In genomic region chr5:52791366-52791765, GRCh38 we compare ENCODE assay signal across 1 cellular context.
A peak's percentile ranks its signal among the peaks of the same experiment; 100 is the strongest.
TF ChIP-seq lines count a peak whose summit lies in the region.

No MANE protein-coding gene starts in this region.

TF ChIP-seq in HepG2, 621 proteins besides CTCF, POLR2A, EP300 and RAD21:
- TF ChIP-seq GATAD2A (CRISPR knock-in tag; IDR thresholded peaks at IDR 0.05) (peak; percentile 37; the same call in 1 of the 2 replicates), POGK (CRISPR knock-in tag; conservative IDR thresholded peaks at IDR 0.05) (no peak), ZMYM4 (CRISPR knock-in tag; IDR thresholded peaks at IDR 0.05) (peak; percentile 78), SOX13 (IDR thresholded peaks at IDR 0.05) (no peak), SOX13 (CRISPR knock-in tag; conservative IDR thresholded peaks at IDR 0.05 in 1 of 2, IDR thresholded peaks at IDR 0.05 in 1 of 2) (peak in 1 of 2 experiments; percentile 71; a peak in 2 of 4 replicates), THAP8 (CRISPR knock-in tag; IDR thresholded peaks at IDR 0.05; ENCODE audit: borderline replicate concordance) (no peak), RNF219 (CRISPR knock-in tag; IDR thresholded peaks at IDR 0.05) (no peak), ZNF577 (CRISPR knock-in tag; IDR thresholded peaks at IDR 0.05; ENCODE audit: borderline replicate concordance, low read depth) (no peak), POLR2AphosphoS5 (IDR thresholded peaks at IDR 0.05; ENCODE audit: low read depth, low read length) (0 out of 2 replicates have a peak, but pooled peaks have one; percentile 20), HMG20B (CRISPR knock-in tag; conservative IDR thresholded peaks at IDR 0.05) (no peak), HOMEZ (CRISPR knock-in tag; IDR thresholded peaks at IDR 0.05; ENCODE audit: low read depth) (0 out of 2 replicates have a peak, but pooled peaks have one; percentile 34), PAXIP1 (CRISPR knock-in tag; conservative IDR thresholded peaks at IDR 0.05) (peak; percentile 27; the same call in 1 of the 2 replicates), ZNF737 (CRISPR knock-in tag; IDR thresholded peaks at IDR 0.05; ENCODE audit: borderline replicate concordance) (no peak), ZNF839 (CRISPR knock-in tag; IDR thresholded peaks at IDR 0.05; ENCODE audit: borderline replicate concordance) (no peak), POGZ (CRISPR knock-in tag; IDR thresholded peaks at IDR 0.05) (peak; percentile 62), SOX5 (CRISPR knock-in tag; IDR thresholded peaks at IDR 0.05; ENCODE audit: borderline replicate concordance) (peak; percentile 43; the same call in 1 of the 2 replicates), GMEB1 (CRISPR knock-in tag; IDR thresholded peaks at IDR 0.05; ENCODE audit: borderline replicate concordance) (no peak), PRDM10 (CRISPR knock-in tag; IDR thresholded peaks at IDR 0.05; ENCODE audit: low read depth) (0 out of 2 replicates have a peak, but pooled peaks have one; percentile 24), ZNF644 (CRISPR knock-in tag; IDR thresholded peaks at IDR 0.05; ENCODE audit: low read depth) (peak; percentile 62; the same call in 1 of the 2 replicates), KDM2A (CRISPR knock-in tag; IDR thresholded peaks at IDR 0.05; ENCODE audit: borderline replicate concordance, low read depth) (no peak), ONECUT2 (CRISPR knock-in tag; IDR thresholded peaks at IDR 0.05) (peak; percentile 76), ZNF142 (CRISPR knock-in tag; IDR thresholded peaks at IDR 0.05) (no peak), ZFY (CRISPR knock-in tag; IDR thresholded peaks at IDR 0.05) (no peak), MAZ (IDR thresholded peaks at IDR 0.05; ENCODE audit: borderline replicate concordance, low read depth, low read length) (no peak), MAZ (CRISPR knock-in tag; IDR thresholded peaks at IDR 0.05; ENCODE audit: low read depth) (no peak), ZNF543 (CRISPR knock-in tag; IDR thresholded peaks at IDR 0.05) (no peak), TGIF2 (CRISPR knock-in tag; IDR thresholded peaks at IDR 0.05) (no peak), ZNF652 (CRISPR knock-in tag; IDR thresholded peaks at IDR 0.05; ENCODE audit: borderline replicate concordance, low read depth) (peak; percentile 92), NFYC (CRISPR knock-in tag; IDR thresholded peaks at IDR 0.05) (peak; percentile 44; the same call in 1 of the 2 replicates), NFYB (CRISPR knock-in tag; IDR thresholded peaks at IDR 0.05) (peak; percentile 65)
- TF ChIP-seq, protein P1, sequence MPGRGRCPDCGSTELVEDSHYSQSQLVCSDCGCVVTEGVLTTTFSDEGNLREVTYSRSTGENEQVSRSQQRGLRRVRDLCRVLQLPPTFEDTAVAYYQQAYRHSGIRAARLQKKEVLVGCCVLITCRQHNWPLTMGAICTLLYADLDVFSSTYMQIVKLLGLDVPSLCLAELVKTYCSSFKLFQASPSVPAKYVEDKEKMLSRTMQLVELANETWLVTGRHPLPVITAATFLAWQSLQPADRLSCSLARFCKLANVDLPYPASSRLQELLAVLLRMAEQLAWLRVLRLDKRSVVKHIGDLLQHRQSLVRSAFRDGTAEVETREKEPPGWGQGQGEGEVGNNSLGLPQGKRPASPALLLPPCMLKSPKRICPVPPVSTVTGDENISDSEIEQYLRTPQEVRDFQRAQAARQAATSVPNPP (CRISPR knock-in tag; IDR thresholded peaks at IDR 0.05) = no peak
